ENCODE assay signal across 20 cellular contexts in genomic region chr2:168622559-168622958, GRCh38.
DNase-seq lines count a peak whose midpoint lies in the region; ATAC-seq, FAIRE-seq and TF ChIP-seq lines count a peak whose summit lies in the region.
"Had no signal": no experiment of that assay in that cellular context is flagged by ENCODE, and none has a peak within 500 bp of the region (broad histone marks: within the 10 kb centered on the region; RNA-seq: fewer than 3 reads in every experiment).

No MANE protein-coding gene starts in this region.

- no peak for TF ChIP-seq POLR2A in HepG2 (IDR thresholded peaks at IDR 0.05; ENCODE audit: insufficient read depth in 1 of 2, low read depth in 2 of 2, low read length in 2 of 2)

- TF ChIP-seq EP300 in HepG2 (IDR thresholded peaks at IDR 0.05; ENCODE audit: low read depth in 2 of 2, low read length in 2 of 2) (no peak), HepG2 (CRISPR knock-in tag; IDR thresholded peaks at IDR 0.05; ENCODE audit: borderline replicate concordance) (no peak)

- POLR2A ChIA-PET in HepG2 (lab: Yijun Ruan, JAX) = no interaction called here
- POLR2A ChIA-PET in naive thymus-derived CD8-positive, alpha-beta T cell (lab: Charles Lee) = no interaction called here

- H3K36me3 ChIP-seq in HepG2 (replicated peaks in 1 of 2; ENCODE audit: control insufficient read depth in 1 of 2, insufficient read depth in 2 of 2, low read length in 2 of 2) = no peaks in the 10 kb centered on the region
- H3K36me3 ChIP-seq in H7 (replicated peaks; ENCODE audit: control insufficient read depth, insufficient read depth, low read length) = no peaks in the 10 kb centered on the region
- H3K36me3 ChIP-seq: vagina had no signal

- H3K4me1 ChIP-seq in HepG2 (ENCODE audit: insufficient read depth, low read length) = peaks cover 18% of the 10 kb centered on the region
- H3K4me1 ChIP-seq: vagina had no signal

- no peaks in the 10 kb centered on the region for H3K36me3 Mint-ChIP-seq in naive thymus-derived CD8-positive, alpha-beta T cell
- H3K36me3 Mint-ChIP-seq: CD4-positive, CD25-positive, alpha-beta regulatory T cell had no signal

- H3K4me2 ChIP-seq in HepG2 (ENCODE audit: low read depth, low read length) = 0 out of 2 replicates have a peak overlapping the region, but pooled peaks have one; percentile 2

- no peaks in the 10 kb centered on the region for H3K27me3 ChIP-seq in HepG2 (ENCODE audit: control insufficient read depth in 1 of 2, insufficient read depth in 2 of 2, low read length in 2 of 2)
- no peaks in the 10 kb centered on the region for H3K27me3 ChIP-seq in H7 (ENCODE audit: control insufficient read depth, insufficient read depth, low read length)
- H3K27me3 ChIP-seq: vagina had no signal

- CTCF ChIA-PET in HepG2 (lab: Yijun Ruan, JAX; ENCODE audit: low intra/inter-chr PET ratio, low total read pairs) = no interaction called here

- peak; percentile 71 for DNase-seq in DMS53 (lab: John Stamatoyannopoulos, UW)
- DNase-seq in RCC 7860 (ENCODE audit: low spot score) = peak; percentile 27
- DNase-seq in HepG2 (ENCODE audit: low spot score) = peak; percentile 71
- no peak for DNase-seq in NCI-H1694 (lab: John Stamatoyannopoulos, UW)
- no peak for DNase-seq in EL
- no peak for DNase-seq in naive thymus-derived CD8-positive, alpha-beta T cell
- no peak for DNase-seq in H7
- DNase-seq: activated CD4-positive, alpha-beta T cell treated with anti-CD3 and anti-CD28 coated beads for 36 hours; activated naive CD8-positive, alpha-beta T cell treated with anti-CD3 and anti-CD28 coated beads, Interleukin-2, amount 10 ng/mL, durations not matched to agents 7 days and 5 days; CD4-positive, CD25-positive, alpha-beta regulatory T cell; DND-41; left cardiac atrium; NCI-H524; SW 1271 had no signal

- H3K79me2 ChIP-seq in HepG2 (ENCODE audit: insufficient read depth, low read length) = no peaks in the 10 kb centered on the region

- no peak overlapping the region for H3K9ac ChIP-seq in HepG2 (ENCODE audit: insufficient read depth, low read depth, low read length)

- no TSS peak for BruUV-seq in HepG2 (replicated peaks; lab: Mats Ljungman, UMichigan)

- FAIRE-seq in RCC 7860 (lab: Jason Lieb, UNC) (peak; percentile 65), HepG2 (lab: Jason Lieb, UNC) (no peak)
- FAIRE-seq: endothelial cell of umbilical vein had no signal

- H3K27ac ChIP-seq in HepG2 (ENCODE audit: extremely low read length, insufficient read depth, low read length) = no peak overlapping the region
- H3K27ac ChIP-seq: vagina had no signal

- H3K9me3 ChIP-seq in HepG2 (ENCODE audit: low read length) = no peaks in the 10 kb centered on the region
- H3K9me3 ChIP-seq: vagina had no signal

- peak; percentile 62 for ATAC-seq in HG02588 (IDR thresholded peaks at IDR 0.05; ENCODE audit: unreplicated experiment)
- peak; percentile 89 for ATAC-seq in HepG2
- ATAC-seq in naive thymus-derived CD8-positive, alpha-beta T cell = no peak
- ATAC-seq: activated CD4-positive, alpha-beta T cell treated with anti-CD3 and anti-CD28 coated beads for 36 hours; left cardiac atrium; Right ventricle myocardium inferior had no signal

- no peak overlapping the region for H3K4me3 Mint-ChIP-seq in naive thymus-derived CD8-positive, alpha-beta T cell
- H3K4me3 Mint-ChIP-seq: activated CD4-positive, alpha-beta T cell treated with anti-CD3 and anti-CD28 coated beads for 36 hours; activated naive CD8-positive, alpha-beta T cell treated with anti-CD3 and anti-CD28 coated beads, Interleukin-2, amount 10 ng/mL, durations not matched to agents 7 days and 5 days; CD4-positive, CD25-positive, alpha-beta regulatory T cell; mesothelial cell of epicardium; neural crest cell had no signal

- H3K27me3 Mint-ChIP-seq in naive thymus-derived CD8-positive, alpha-beta T cell = no peaks in the 10 kb centered on the region
- H3K27me3 Mint-ChIP-seq: activated CD4-positive, alpha-beta T cell treated with anti-CD3 and anti-CD28 coated beads for 36 hours; activated naive CD8-positive, alpha-beta T cell treated with anti-CD3 and anti-CD28 coated beads, Interleukin-2, amount 10 ng/mL, durations not matched to agents 7 days and 5 days; CD4-positive, CD25-positive, alpha-beta regulatory T cell had no signal

- no peak overlapping the region for H2AFZ ChIP-seq in HepG2 (ENCODE audit: low read length)

- H4K20me1 ChIP-seq in HepG2 (ENCODE audit: insufficient read depth, low read length) = no peaks in the 10 kb centered on the region

- H3K4me3 ChIP-seq in HepG2 (replicated peaks in 1 of 3; ENCODE audit: insufficient read depth in 1 of 3, low read depth in 2 of 3, low read length in 3 of 3) = no peak overlapping the region
- no peak overlapping the region for H3K4me3 ChIP-seq in H7 (ENCODE audit: insufficient read depth, low read depth, low read length)
- H3K4me3 ChIP-seq: vagina had no signal

- intact Hi-C loops in HepG2 (cut with micrococcal nuclease; ENCODE audit: unreplicated experiment) = no loop called here

- H3K9me3 Mint-ChIP-seq in naive thymus-derived CD8-positive, alpha-beta T cell = no peaks in the 10 kb centered on the region

- TF ChIP-seq RAD21 in HepG2 (CRISPR knock-in tag; IDR thresholded peaks at IDR 0.05) = no peak

- TF ChIP-seq CTCF in HepG2 (CRISPR knock-in tag; IDR thresholded peaks at IDR 0.05) = no peak

- WGBS in HepG2 (ENCODE audit: low lambda C conversion rate) = 42% methylated on average over 1 of the region's 1 CpG

- H3K4me1 Mint-ChIP-seq in naive thymus-derived CD8-positive, alpha-beta T cell = peaks cover 28 to 48% (median 41%) of the 10 kb centered on the region in 4 donors

- in situ Hi-C loops in HepG2 (cut with HindIII; ENCODE audit: extremely low pct_ligation_motif_present, low pct_unique_long_range_greater_than_20kb) = no loop called here

- no peak overlapping the region for H3K27ac Mint-ChIP-seq in naive thymus-derived CD8-positive, alpha-beta T cell
- H3K27ac Mint-ChIP-seq: activated CD4-positive, alpha-beta T cell treated with anti-CD3 and anti-CD28 coated beads for 36 hours; activated naive CD8-positive, alpha-beta T cell treated with anti-CD3 and anti-CD28 coated beads, Interleukin-2, amount 10 ng/mL, durations not matched to agents 7 days and 5 days; CD4-positive, CD25-positive, alpha-beta regulatory T cell had no signal

TF ChIP-seq in HepG2, 621 proteins besides CTCF, POLR2A, EP300 and RAD21 (continues in another document):
- TF ChIP-seq CREB1 (IDR thresholded peaks at IDR 0.05) (no peak), CREB1 (CRISPR knock-in tag; IDR thresholded peaks at IDR 0.05) (peak; percentile 38; the same call in 1 of the 2 replicates), HNF1A (IDR thresholded peaks at IDR 0.05; ENCODE audit: low read depth) (peak; percentile 72), HNF1A (CRISPR knock-in tag; IDR thresholded peaks at IDR 0.05; ENCODE audit: borderline replicate concordance) (peak; percentile 70; the same call in 1 of the 2 replicates), ZNF12 (CRISPR knock-in tag; IDR thresholded peaks at IDR 0.05) (peak; percentile 75; the same call in 1 of the 2 replicates), RBAK (CRISPR knock-in tag; IDR thresholded peaks at IDR 0.05) (peak; percentile 62; the same call in 1 of the 2 replicates), ZSCAN30 (CRISPR knock-in tag; IDR thresholded peaks at IDR 0.05) (no peak), HNRNPUL1 (IDR thresholded peaks at IDR 0.05; ENCODE audit: low read depth, low read length) (peak; percentile 75; the same call in 1 of the 2 replicates)
- TF ChIP-seq, protein P1, sequence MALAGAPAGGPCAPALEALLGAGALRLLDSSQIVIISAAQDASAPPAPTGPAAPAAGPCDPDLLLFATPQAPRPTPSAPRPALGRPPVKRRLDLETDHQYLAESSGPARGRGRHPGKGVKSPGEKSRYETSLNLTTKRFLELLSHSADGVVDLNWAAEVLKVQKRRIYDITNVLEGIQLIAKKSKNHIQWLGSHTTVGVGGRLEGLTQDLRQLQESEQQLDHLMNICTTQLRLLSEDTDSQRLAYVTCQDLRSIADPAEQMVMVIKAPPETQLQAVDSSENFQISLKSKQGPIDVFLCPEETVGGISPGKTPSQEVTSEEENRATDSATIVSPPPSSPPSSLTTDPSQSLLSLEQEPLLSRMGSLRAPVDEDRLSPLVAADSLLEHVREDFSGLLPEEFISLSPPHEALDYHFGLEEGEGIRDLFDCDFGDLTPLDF (CRISPR knock-in tag; IDR thresholded peaks at IDR 0.05) = no peak

Comparison
In these comparisons a context has a peak if more than half of its experiments do, and no peak if none do; other contexts are left out.
1. DNase-seq: peak in DMS53 (single experiment), RCC 7860 (single experiment) and HepG2 (single experiment); none in NCI-H1694 (single experiment), EL (single experiment), naive thymus-derived CD8-positive, alpha-beta T cell (0 of 10) and H7 (single experiment).
2. ATAC-seq: peak in HG02588 (single experiment) and HepG2 (single experiment); none in naive thymus-derived CD8-positive, alpha-beta T cell (0 of 2).